In the genomic region with DNA sequence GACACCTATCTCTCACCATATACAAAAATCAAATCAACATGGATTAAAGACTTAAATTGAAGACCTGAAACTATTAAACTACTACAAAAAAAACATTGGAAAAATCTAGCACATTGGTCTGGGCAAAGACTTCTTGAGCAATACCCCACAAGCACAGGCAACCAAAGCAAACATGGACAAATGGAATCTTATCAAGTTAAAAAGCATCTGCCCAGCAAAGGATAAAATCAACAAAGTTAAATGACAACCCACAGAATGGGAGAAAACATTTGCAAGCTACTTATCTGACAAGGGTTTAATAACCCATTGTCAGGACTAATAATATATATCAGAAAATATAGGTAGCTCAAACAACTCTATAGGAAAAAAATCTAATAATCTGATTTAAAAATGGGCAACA, we compare ENCODE assay signal across 20 cellular contexts.
A peak's percentile ranks its signal among the peaks of the same experiment; 100 is the strongest.
DNase-seq lines count a peak whose midpoint lies in the region; ATAC-seq, FAIRE-seq and TF ChIP-seq lines count a peak whose summit lies in the region.
"Had no signal": no experiment of that assay in that cellular context is flagged by ENCODE, and none has a peak within 500 bp of the region (broad histone marks: within the 10 kb centered on the region; RNA-seq: fewer than 3 reads in every experiment).

No MANE protein-coding gene starts in this region.

- no peak overlapping the region for H2AFZ ChIP-seq in astrocyte (ENCODE audit: low read depth, low read length)

- ATAC-seq in A549, result no peak
- peak; percentile 42 for ATAC-seq in left lobe of liver
- ATAC-seq in HG02623 (IDR thresholded peaks at IDR 0.05; ENCODE audit: unreplicated experiment), result no peak
- ATAC-seq: CD8-positive, alpha-beta T cell had no signal

- H3K4me3 Mint-ChIP-seq in astrocyte (ENCODE audit: unreplicated experiment), result no peak overlapping the region
- H3K4me3 Mint-ChIP-seq: B cell; CD4-positive, alpha-beta T cell; CD8-positive, alpha-beta T cell had no signal

- no peaks in the 10 kb centered on the region for H3K9me3 ChIP-seq in A549
- no peaks in the 10 kb centered on the region for H3K9me3 ChIP-seq in astrocyte (ENCODE audit: insufficient read depth, low read depth, low read length)
- H3K9me3 ChIP-seq: Caco-2 had no signal

- H3K4me2 ChIP-seq in A549, result no peak overlapping the region
- H3K4me2 ChIP-seq in astrocyte (ENCODE audit: low read length), result no peak overlapping the region
- H3K4me2 ChIP-seq: BLaER1 treated with 17β-estradiol and CSF1 and Interleukin-3, amounts not matched to agents 10 nM and 100 nM had no signal

- DNase-seq in A549 (ENCODE audit: low read depth in 1 of 2, low spot score in 1 of 2), result no peak
- DNase-seq in astrocyte (ENCODE audit: low read depth), result no peak
- no peak for DNase-seq in left lobe of liver (ENCODE audit: low spot score)
- DNase-seq in NCI-H748 (lab: John Stamatoyannopoulos, UW; ENCODE audit: unreplicated experiment), result no peak
- no peak for DNase-seq in H7
- DNase-seq: 8988T; AML-193; Caco-2; Calu3; CD4-positive, alpha-beta T cell; CD8-positive, alpha-beta T cell; DMS79 treated with DMSO at 0.1 percent for 48 hours; GF-D8 had no signal

- no peaks in the 10 kb centered on the region for H4K20me1 ChIP-seq in astrocyte (ENCODE audit: insufficient read depth, low read length)
- H4K20me1 ChIP-seq: BLaER1 treated with 17β-estradiol and CSF1 and Interleukin-3, amounts not matched to agents 10 nM and 100 nM had no signal

- TF ChIP-seq CTCF in A549 (IDR thresholded peaks at IDR 0.05) (no peak), astrocyte (IDR thresholded peaks at IDR 0.05; ENCODE audit: insufficient read depth, low read depth, low read length) (no peak)

- H3K27ac Mint-ChIP-seq in astrocyte (ENCODE audit: unreplicated experiment), result no peak overlapping the region
- H3K27ac Mint-ChIP-seq: B cell; CD4-positive, alpha-beta T cell; CD8-positive, alpha-beta T cell had no signal

- no peaks in the 10 kb centered on the region for H3K27me3 ChIP-seq in astrocyte (ENCODE audit: insufficient read depth, low read length)
- no peaks in the 10 kb centered on the region for H3K27me3 ChIP-seq in H7 (ENCODE audit: control insufficient read depth, insufficient read depth, low read length)
- H3K27me3 ChIP-seq: BLaER1 treated with 17β-estradiol and CSF1 and Interleukin-3, amounts not matched to agents 10 nM and 100 nM had no signal

- TF ChIP-seq POLR2A in A549 (IDR thresholded peaks at IDR 0.05; ENCODE audit: low read length), result no peak

- no peaks in the 10 kb centered on the region for H3K36me3 ChIP-seq in astrocyte (ENCODE audit: insufficient read depth, low read length)
- H3K36me3 ChIP-seq in H7 (replicated peaks; ENCODE audit: control insufficient read depth, insufficient read depth, low read length), result no peaks in the 10 kb centered on the region
- H3K36me3 ChIP-seq: BLaER1 treated with 17β-estradiol and CSF1 and Interleukin-3, amounts not matched to agents 10 nM and 100 nM had no signal

- CTCF ChIA-PET in A549 (lab: Yijun Ruan, JAX), result no interaction called here

- H3K4me1 ChIP-seq in A549, result no peaks in the 10 kb centered on the region
- no peaks in the 10 kb centered on the region for H3K4me1 ChIP-seq in astrocyte (ENCODE audit: insufficient read depth, low read length)
- H3K4me1 ChIP-seq: BLaER1 treated with 17β-estradiol and CSF1 and Interleukin-3, amounts not matched to agents 10 nM and 100 nM; Caco-2 had no signal

- no peak for TF ChIP-seq EP300 in A549 (IDR thresholded peaks at IDR 0.05)

- no peak overlapping the region for H3K27ac ChIP-seq in A549
- no peak overlapping the region for H3K27ac ChIP-seq in astrocyte (ENCODE audit: low read depth, low read length)
- H3K27ac ChIP-seq: BLaER1 treated with 17β-estradiol and CSF1 and Interleukin-3, amounts not matched to agents 10 nM and 100 nM; C4-2B had no signal

- H3K36me3 Mint-ChIP-seq in astrocyte (ENCODE audit: low read depth, unreplicated experiment), result no peaks in the 10 kb centered on the region
- H3K36me3 Mint-ChIP-seq: CD8-positive, alpha-beta T cell had no signal

- POLR2A ChIA-PET in A549 (lab: Yijun Ruan, JAX), result no interaction called here

- no peak for TF ChIP-seq RAD21 in A549 (conservative IDR thresholded peaks at IDR 0.05 in 1 of 2, IDR thresholded peaks at IDR 0.05 in 1 of 2)

- FAIRE-seq in A549 (lab: Jason Lieb, UNC) (peak; percentile 56), astrocyte (lab: Jason Lieb, UNC) (peak; percentile 9)
- FAIRE-seq: A204.1, GM12891, GM19239 had no signal

- H3K9ac ChIP-seq in astrocyte (ENCODE audit: low read length), result no peak overlapping the region
- H3K9ac ChIP-seq: BLaER1 treated with 17β-estradiol and CSF1 and Interleukin-3, amounts not matched to agents 10 nM and 100 nM had no signal

- H3K4me1 Mint-ChIP-seq in astrocyte (ENCODE audit: low read depth, unreplicated experiment), result no peaks in the 10 kb centered on the region
- H3K4me1 Mint-ChIP-seq: B cell had no signal

- no peak overlapping the region for H3K4me3 ChIP-seq in A549
- H3K4me3 ChIP-seq in astrocyte (ENCODE audit: insufficient read depth, low read depth, low read length), result no peak overlapping the region
- no peak overlapping the region for H3K4me3 ChIP-seq in H7 (ENCODE audit: insufficient read depth, low read depth, low read length)
- H3K4me3 ChIP-seq: BLaER1 treated with 17β-estradiol and CSF1 and Interleukin-3, amounts not matched to agents 10 nM and 100 nM had no signal

- no peaks in the 10 kb centered on the region for H3K27me3 Mint-ChIP-seq in astrocyte (ENCODE audit: low read depth, unreplicated experiment)
- H3K27me3 Mint-ChIP-seq: B cell; CD4-positive, alpha-beta T cell had no signal

- H3K79me2 ChIP-seq in astrocyte (ENCODE audit: insufficient read depth, low read length), result no peaks in the 10 kb centered on the region

- no peaks in the 10 kb centered on the region for H3K9me3 Mint-ChIP-seq in astrocyte (ENCODE audit: unreplicated experiment)

TF ChIP-seq in A549, 52 proteins besides CTCF, POLR2A, EP300 and RAD21:
- TF ChIP-seq CBX8 (IDR thresholded peaks at IDR 0.05) (no peak), ZFP36 (IDR thresholded peaks at IDR 0.05; ENCODE audit: borderline replicate concordance, partially characterized antibody) (no peak), RARB (CRISPR knock-in tag; IDR thresholded peaks at IDR 0.05) (no peak), MAZ (IDR thresholded peaks at IDR 0.05; ENCODE audit: borderline replicate concordance, low read depth, low read length) (no peak), CHD2 (IDR thresholded peaks at IDR 0.05; ENCODE audit: low read length, partially characterized antibody) (no peak), JUN (IDR thresholded peaks at IDR 0.05) (no peak), ZSCAN20 (CRISPR knock-in tag; IDR thresholded peaks at IDR 0.05) (no peak), RFX5 (IDR thresholded peaks at IDR 0.05) (no peak), RNF2 (IDR thresholded peaks at IDR 0.05; ENCODE audit: borderline replicate concordance, low read depth) (no peak), FOSB (CRISPR knock-in tag; IDR thresholded peaks at IDR 0.05) (no peak), GATA3 (IDR thresholded peaks at IDR 0.05; ENCODE audit: borderline replicate concordance) (no peak), EHMT2 (IDR thresholded peaks at IDR 0.05; ENCODE audit: low read depth) (no peak), POLR2AphosphoS2 (conservative IDR thresholded peaks at IDR 0.05; ENCODE audit: low read length) (no peak), ZC3H11A (IDR thresholded peaks at IDR 0.05) (no peak)
- TF ChIP-seq, protein P1, sequence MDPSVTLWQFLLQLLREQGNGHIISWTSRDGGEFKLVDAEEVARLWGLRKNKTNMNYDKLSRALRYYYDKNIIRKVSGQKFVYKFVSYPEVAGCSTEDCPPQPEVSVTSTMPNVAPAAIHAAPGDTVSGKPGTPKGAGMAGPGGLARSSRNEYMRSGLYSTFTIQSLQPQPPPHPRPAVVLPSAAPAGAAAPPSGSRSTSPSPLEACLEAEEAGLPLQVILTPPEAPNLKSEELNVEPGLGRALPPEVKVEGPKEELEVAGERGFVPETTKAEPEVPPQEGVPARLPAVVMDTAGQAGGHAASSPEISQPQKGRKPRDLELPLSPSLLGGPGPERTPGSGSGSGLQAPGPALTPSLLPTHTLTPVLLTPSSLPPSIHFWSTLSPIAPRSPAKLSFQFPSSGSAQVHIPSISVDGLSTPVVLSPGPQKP (IDR thresholded peaks at IDR 0.05; ENCODE audit: low read depth, low read length), result no peak
- TF ChIP-seq, protein P2, sequence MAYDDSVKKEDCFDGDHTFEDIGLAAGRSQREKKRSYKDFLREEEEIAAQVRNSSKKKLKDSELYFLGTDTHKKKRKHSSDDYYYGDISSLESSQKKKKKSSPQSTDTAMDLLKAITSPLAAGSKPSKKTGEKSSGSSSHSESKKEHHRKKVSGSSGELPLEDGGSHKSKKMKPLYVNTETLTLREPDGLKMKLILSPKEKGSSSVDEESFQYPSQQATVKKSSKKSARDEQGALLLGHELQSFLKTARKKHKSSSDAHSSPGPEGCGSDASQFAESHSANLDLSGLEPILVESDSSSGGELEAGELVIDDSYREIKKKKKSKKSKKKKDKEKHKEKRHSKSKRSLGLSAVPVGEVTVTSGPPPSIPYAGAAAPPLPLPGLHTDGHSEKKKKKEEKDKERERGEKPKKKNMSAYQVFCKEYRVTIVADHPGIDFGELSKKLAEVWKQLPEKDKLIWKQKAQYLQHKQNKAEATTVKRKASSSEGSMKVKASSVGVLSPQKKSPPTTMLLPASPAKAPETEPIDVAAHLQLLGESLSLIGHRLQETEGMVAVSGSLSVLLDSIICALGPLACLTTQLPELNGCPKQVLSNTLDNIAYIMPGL (CRISPR knock-in tag; IDR thresholded peaks at IDR 0.05; ENCODE audit: borderline replicate concordance), result no peak
